Comparison of ENCODE assay signal across 14 cellular contexts in genomic region chr15:74071645-74072044, GRCh38. TPM values are rescaled to one million over a fixed set of nuclear protein-coding genes. Genes with fewer than 3 reads are reported as not detected.
DNase-seq lines count a peak whose midpoint lies in the region; ATAC-seq and TF ChIP-seq lines count a peak whose summit lies in the region.
"Not testable (repeated sequence)": the region's sequence is repeated elsewhere in the genome, so short reads cannot be mapped to it uniquely, and the experiment has no call there.
"Had no signal": no experiment of that assay in that cellular context is flagged by ENCODE, and none has a peak within 500 bp of the region (broad histone marks: within the 10 kb centered on the region; RNA-seq: fewer than 3 reads in every experiment).

No MANE protein-coding gene starts in this region.

- TF ChIP-seq POLR2A in spleen (IDR thresholded peaks at IDR 0.05), result not testable (repeated sequence)

- intact Hi-C loops in spleen (cut with DNase I; ENCODE audit: low total_unique reads); aorta (cut with DNase I): not testable (repeated sequence)

- POLR2A ChIA-PET in activated CD8-positive, alpha-beta T cell treated with anti-CD3 and anti-CD28 coated beads, Interleukin-2, amount 10 ng/mL, durations not matched to agents 7 days and 5 days (lab: Charles Lee), result not testable (repeated sequence)

- 85 to 92% (median 90%) methylated on average over 4 of the region's 6 CpGs for WGBS in spleen, 5 donors
- WGBS in aorta, 2 donors, result 86 to 89% methylated on average over 4 of the region's 6 CpGs

- H3K27ac ChIP-seq in spleen; aorta (ENCODE audit: low read depth in 1 of 2, low read length in 2 of 2): not testable (repeated sequence)

- ATAC-seq in activated CD8-positive, alpha-beta T cell treated with anti-CD3 and anti-CD28 coated beads, Interleukin-2, amount 10 ng/mL, durations not matched to agents 7 days and 5 days; aorta (ENCODE audit: low FRiP score): not testable (repeated sequence)

- H3K9me3 Mint-ChIP-seq in activated CD8-positive, alpha-beta T cell treated with anti-CD3 and anti-CD28 coated beads, Interleukin-2, amount 10 ng/mL, durations not matched to agents 7 days and 5 days (ENCODE audit: insufficient read depth); osteocyte (ENCODE audit: unreplicated experiment): not testable (repeated sequence)

- not testable (repeated sequence) for H3K36me3 ChIP-seq in spleen; aorta (ENCODE audit: control insufficient read depth in 1 of 2, insufficient read depth in 2 of 2, low read length in 1 of 2)

- H3K4me1 ChIP-seq in spleen; aorta (ENCODE audit: control insufficient read depth in 1 of 2, insufficient read depth in 2 of 2, low read length in 2 of 2): not testable (repeated sequence)

- H3K27ac Mint-ChIP-seq in activated CD8-positive, alpha-beta T cell treated with anti-CD3 and anti-CD28 coated beads, Interleukin-2, amount 10 ng/mL, durations not matched to agents 7 days and 5 days; osteocyte (ENCODE audit: unreplicated experiment): not testable (repeated sequence)

- not testable (repeated sequence) for H3K36me3 Mint-ChIP-seq in activated CD8-positive, alpha-beta T cell treated with anti-CD3 and anti-CD28 coated beads, Interleukin-2, amount 10 ng/mL, durations not matched to agents 7 days and 5 days (ENCODE audit: low read depth); osteocyte (ENCODE audit: unreplicated experiment)

- not testable (repeated sequence) for TF ChIP-seq CTCF in osteocyte (IDR thresholded peaks at IDR 0.05); spleen (IDR thresholded peaks at IDR 0.05 in 8 of 11, conservative IDR thresholded peaks at IDR 0.05 in 3 of 11)

- H3K27me3 ChIP-seq in spleen (replicated peaks in 1 of 7); aorta (ENCODE audit: control insufficient read depth in 1 of 2, insufficient read depth in 2 of 2, low read length in 1 of 2): not testable (repeated sequence)

- DNase-seq in activated CD8-positive, alpha-beta T cell treated with anti-CD3 and anti-CD28 coated beads, Interleukin-2, amount 10 ng/mL, durations not matched to agents 7 days and 5 days, result peak; percentile 11
- peak; percentile 38 for DNase-seq in activated CD8-positive, alpha-beta memory T cell treated with anti-CD3 and anti-CD28 coated beads, Interleukin-2, amount 50 U/mL, for 48 hours
- peak; percentile 84 for DNase-seq in osteocyte (ENCODE audit: extremely low spot score, unreplicated experiment)
- DNase-seq in spleen, result peak; percentile 70
- DNase-seq in aorta, result peak; percentile 35 to 72

- CTCF ChIA-PET in activated CD8-positive, alpha-beta T cell treated with anti-CD3 and anti-CD28 coated beads, Interleukin-2, amount 10 ng/mL, durations not matched to agents 7 days and 5 days (lab: Charles Lee), result not testable (repeated sequence)

- H3K4me3 Mint-ChIP-seq in activated CD8-positive, alpha-beta T cell treated with anti-CD3 and anti-CD28 coated beads, Interleukin-2, amount 10 ng/mL, durations not matched to agents 7 days and 5 days; osteocyte (ENCODE audit: unreplicated experiment): not testable (repeated sequence)

- H3K9me3 ChIP-seq in spleen; aorta (ENCODE audit: control insufficient read depth, low read length): not testable (repeated sequence)

- H3K4me3 ChIP-seq in spleen; aorta (ENCODE audit: low read length in 2 of 2): not testable (repeated sequence)

- not testable (repeated sequence) for H3K27me3 Mint-ChIP-seq in activated CD8-positive, alpha-beta T cell treated with anti-CD3 and anti-CD28 coated beads, Interleukin-2, amount 10 ng/mL, durations not matched to agents 7 days and 5 days (ENCODE audit: low read depth); osteocyte (ENCODE audit: unreplicated experiment)

- not testable (repeated sequence) for H3K4me1 Mint-ChIP-seq in activated CD8-positive, alpha-beta T cell treated with anti-CD3 and anti-CD28 coated beads, Interleukin-2, amount 10 ng/mL, durations not matched to agents 7 days and 5 days (ENCODE audit: low read depth); osteocyte (ENCODE audit: unreplicated experiment)

RNA-seq across cellular contexts. Expression of gene GOLGA6A, which starts 10.7 kb away (rescaled TPM):
- not detected for total RNA-seq in activated CD8-positive, alpha-beta T cell treated with anti-CD3 and anti-CD28 coated beads, Interleukin-2, amount 10 ng/mL, durations not matched to agents 7 days and 5 days
- 0.21 TPM in 1 of 2 replicates, not detected in the other for total RNA-seq in osteocyte
- under 1 TPM in 2 of 7 donors, not detected in 5; 0.35 to 0.61 TPM for total RNA-seq in spleen
- under 1 TPM in 1 of 3 donors, not detected in 2; 0.03 TPM for polyA plus RNA-seq in spleen
- not detected for total RNA-seq in aorta
- polyA plus RNA-seq in aorta, result not detected
- total RNA-seq: A673, Daoy, G401, GM12878 had no signal
- polyA plus RNA-seq: AG04450; CD14-positive monocyte; CD4-positive, alpha-beta memory T cell; CD4-positive, CD25-positive, alpha-beta regulatory T cell; CD8-positive, alpha-beta memory T cell; GM12878 had no signal

RNA-seq across cellular contexts. Expression of gene ISLR2, which starts 58.7 kb away (rescaled TPM):
- total RNA-seq in activated CD8-positive, alpha-beta T cell treated with anti-CD3 and anti-CD28 coated beads, Interleukin-2, amount 10 ng/mL, durations not matched to agents 7 days and 5 days, result not detected
- 6.1 TPM in 2 replicates for total RNA-seq in osteocyte
- 1 to 10 TPM in 5 of 7 donors, under 1 TPM in 2; 0.51 to 3.0 (median 1.7) TPM for total RNA-seq in spleen
- 1 to 10 TPM in 1 of 3 donors, under 1 TPM in 2; 0.20 to 1.3 (median 0.27) TPM for polyA plus RNA-seq in spleen
- total RNA-seq in aorta, result 1 to 10 TPM in 1 of 2 donors, under 1 TPM in 1; 0.81 to 1.2 TPM
- 1 to 10 TPM in 1 of 2 donors, under 1 TPM in 1; 0.13 to 1.5 TPM for polyA plus RNA-seq in aorta
- total RNA-seq: CD4-positive, alpha-beta memory T cell; CD4-positive, CD25-positive, alpha-beta regulatory T cell; CD8-positive, alpha-beta memory T cell; Daoy; G401 had no signal
- polyA plus RNA-seq: AG04450; CD14-positive monocyte; CD4-positive, alpha-beta memory T cell; CD4-positive, CD25-positive, alpha-beta regulatory T cell; CD8-positive, alpha-beta memory T cell had no signal

Comparison
In these comparisons a context has a peak if more than half of its experiments do, and no peak if none do; other contexts are left out.
1. DNase-seq: peak in every context shown above with its lines; median percentile 84 in osteocyte; 70 in spleen; 54 in aorta; 38 in activated CD8-positive, alpha-beta memory T cell treated with anti-CD3 and anti-CD28 coated beads, Interleukin-2, amount 50 U/mL, for 48 hours; 11 in activated CD8-positive, alpha-beta T cell treated with anti-CD3 and anti-CD28 coated beads, Interleukin-2, amount 10 ng/mL, durations not matched to agents 7 days and 5 days.